In the genomic region with DNA sequence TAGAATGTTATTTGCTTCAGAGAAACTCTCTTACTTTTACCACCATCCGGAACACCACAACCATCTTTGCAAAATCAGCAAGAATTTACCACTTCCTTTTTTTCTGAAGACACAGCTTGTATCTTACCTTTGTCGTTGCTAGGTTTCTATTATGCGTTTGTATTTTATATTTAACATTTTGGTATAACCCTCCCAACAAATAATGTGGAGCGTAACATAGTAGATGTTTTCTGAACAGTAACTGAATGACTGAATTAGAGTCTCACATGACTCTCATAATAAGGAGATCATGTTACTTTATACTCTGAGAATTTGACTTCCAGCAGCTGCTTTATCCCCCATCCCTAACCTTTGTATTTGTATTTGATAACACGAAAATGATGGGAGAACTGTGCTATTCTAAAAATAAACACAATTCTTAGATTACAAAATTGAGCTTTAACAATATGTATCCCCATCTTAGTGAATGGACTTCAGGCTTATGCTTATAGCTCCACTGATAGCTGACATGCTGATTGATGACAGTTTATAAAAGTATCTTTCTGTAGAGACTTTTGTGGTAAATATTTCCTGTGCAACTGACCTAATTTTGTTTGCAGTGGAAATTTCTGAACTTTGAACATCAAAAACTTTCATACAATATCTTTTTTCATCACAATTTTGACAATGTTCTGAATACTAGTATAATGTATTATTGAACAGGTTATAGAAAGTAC, we compare ENCODE assay signal across 9 cellular contexts. TPM values are rescaled to one million over a fixed set of nuclear protein-coding genes. Genes with fewer than 3 reads are reported as not detected.
DNase-seq lines count a peak whose midpoint lies in the region; ATAC-seq and TF ChIP-seq lines count a peak whose summit lies in the region.
"Had no signal": no experiment of that assay in that cellular context is flagged by ENCODE, and none has a peak within 500 bp of the region (broad histone marks: within the 10 kb centered on the region; RNA-seq: fewer than 3 reads in every experiment).

No MANE protein-coding gene starts in this region.

- CTCF ChIA-PET in activated CD8-positive, alpha-beta memory T cell treated with anti-CD3 and anti-CD28 coated beads, Interleukin-2, amount 10 ng/mL, durations not matched to agents 7 days and 5 days (lab: Charles Lee) = interaction anchor here (1.1 to 2.2 kb wide), 7 partner anchors 17 to 284 kb away, joined by 3 to 7 read pairs (median 5); no protein-coding TSS in a partner anchor

- intact Hi-C loops in activated T-helper 1 cell treated with anti-CD3 and anti-CD28 coated beads, Interleukin-12 subunit alpha, Interleukin-12 subunit beta, Interleukin-2, Interleukin-4 antibody, amounts not matched to agents 30 ng/mL and 10 ng/mL and 1 ng/mL, durations not matched to agents 14 hours and 24 hours and 36 hours (cut with micrococcal nuclease) = no loop called here

- H3K27me3 Mint-ChIP-seq in activated CD8-positive, alpha-beta memory T cell treated with anti-CD3 and anti-CD28 coated beads, Interleukin-2, amount 10 ng/mL, durations not matched to agents 7 days and 5 days = no peaks in the 10 kb centered on the region
- peaks cover 2% of the 10 kb centered on the region for H3K27me3 Mint-ChIP-seq in activated T-helper 1 cell treated with anti-CD3 and anti-CD28 coated beads, Interleukin-12 subunit alpha, Interleukin-12 subunit beta, Interleukin-2, Interleukin-4 antibody, amounts not matched to agents 30 ng/mL and 10 ng/mL and 1 ng/mL, durations not matched to agents 14 hours and 24 hours and 36 hours (ENCODE audit: insufficient read depth)
- H3K27me3 Mint-ChIP-seq in stimulated activated naive B cell treated with anti-CD40 and anti-IgM and Interleukin-4, amounts not matched to agents 10 μg/mL and 1 μg/mL and 100 μg/mL, for 72 hours = no peaks in the 10 kb centered on the region
- H3K27me3 Mint-ChIP-seq in endothelial cell (ENCODE audit: unreplicated experiment) = no peaks in the 10 kb centered on the region

- H3K27ac Mint-ChIP-seq in activated CD8-positive, alpha-beta memory T cell treated with anti-CD3 and anti-CD28 coated beads, Interleukin-2, amount 10 ng/mL, durations not matched to agents 7 days and 5 days = peak overlapping the region; percentile 95
- H3K27ac Mint-ChIP-seq in activated T-helper 1 cell treated with anti-CD3 and anti-CD28 coated beads, Interleukin-12 subunit alpha, Interleukin-12 subunit beta, Interleukin-2, Interleukin-4 antibody, amounts not matched to agents 30 ng/mL and 10 ng/mL and 1 ng/mL, durations not matched to agents 14 hours and 24 hours and 36 hours = peak overlapping the region; percentile 87
- H3K27ac Mint-ChIP-seq in stimulated activated naive B cell treated with anti-CD40 and anti-IgM and Interleukin-4, amounts not matched to agents 10 μg/mL and 1 μg/mL and 100 μg/mL, for 72 hours = no peak overlapping the region
- no peak overlapping the region for H3K27ac Mint-ChIP-seq in endothelial cell (ENCODE audit: unreplicated experiment)

- H3K4me1 Mint-ChIP-seq in activated CD8-positive, alpha-beta memory T cell treated with anti-CD3 and anti-CD28 coated beads, Interleukin-2, amount 10 ng/mL, durations not matched to agents 7 days and 5 days = peaks cover 55% of the 10 kb centered on the region
- H3K4me1 Mint-ChIP-seq in activated T-helper 1 cell treated with anti-CD3 and anti-CD28 coated beads, Interleukin-12 subunit alpha, Interleukin-12 subunit beta, Interleukin-2, Interleukin-4 antibody, amounts not matched to agents 30 ng/mL and 10 ng/mL and 1 ng/mL, durations not matched to agents 14 hours and 24 hours and 36 hours (ENCODE audit: low read depth) = peaks cover 62% of the 10 kb centered on the region
- H3K4me1 Mint-ChIP-seq in stimulated activated naive B cell treated with anti-CD40 and anti-IgM and Interleukin-4, amounts not matched to agents 10 μg/mL and 1 μg/mL and 100 μg/mL, for 72 hours = peaks cover 25 to 64% of the 10 kb centered on the region in 2 donors
- H3K4me1 Mint-ChIP-seq in endothelial cell (ENCODE audit: unreplicated experiment) = no peaks in the 10 kb centered on the region

- ATAC-seq in activated CD8-positive, alpha-beta memory T cell treated with anti-CD3 and anti-CD28 coated beads, Interleukin-2, amount 10 ng/mL, durations not matched to agents 7 days and 5 days = peak; percentile 86
- ATAC-seq in stimulated activated naive B cell treated with anti-CD40 and anti-IgM and Interleukin-4, amounts not matched to agents 10 μg/mL and 1 μg/mL and 100 μg/mL, for 72 hours (replicated peaks) = peak; percentile 80 to 82

- peaks cover 5% of the 10 kb centered on the region for H3K9me3 Mint-ChIP-seq in activated CD8-positive, alpha-beta memory T cell treated with anti-CD3 and anti-CD28 coated beads, Interleukin-2, amount 10 ng/mL, durations not matched to agents 7 days and 5 days (ENCODE audit: low read depth)
- H3K9me3 Mint-ChIP-seq in activated T-helper 1 cell treated with anti-CD3 and anti-CD28 coated beads, Interleukin-12 subunit alpha, Interleukin-12 subunit beta, Interleukin-2, Interleukin-4 antibody, amounts not matched to agents 30 ng/mL and 10 ng/mL and 1 ng/mL, durations not matched to agents 14 hours and 24 hours and 36 hours = peaks cover 27% of the 10 kb centered on the region
- H3K9me3 Mint-ChIP-seq in stimulated activated naive B cell treated with anti-CD40 and anti-IgM and Interleukin-4, amounts not matched to agents 10 μg/mL and 1 μg/mL and 100 μg/mL, for 72 hours = peaks cover 4 to 8% of the 10 kb centered on the region in 2 donors
- no peaks in the 10 kb centered on the region for H3K9me3 Mint-ChIP-seq in endothelial cell (ENCODE audit: unreplicated experiment)

- peak overlapping the region; percentile 49 for H3K4me3 Mint-ChIP-seq in activated CD8-positive, alpha-beta memory T cell treated with anti-CD3 and anti-CD28 coated beads, Interleukin-2, amount 10 ng/mL, durations not matched to agents 7 days and 5 days
- H3K4me3 Mint-ChIP-seq in activated T-helper 1 cell treated with anti-CD3 and anti-CD28 coated beads, Interleukin-12 subunit alpha, Interleukin-12 subunit beta, Interleukin-2, Interleukin-4 antibody, amounts not matched to agents 30 ng/mL and 10 ng/mL and 1 ng/mL, durations not matched to agents 14 hours and 24 hours and 36 hours = peak overlapping the region; percentile 65
- no peak overlapping the region for H3K4me3 Mint-ChIP-seq in stimulated activated naive B cell treated with anti-CD40 and anti-IgM and Interleukin-4, amounts not matched to agents 10 μg/mL and 1 μg/mL and 100 μg/mL, for 72 hours
- H3K4me3 Mint-ChIP-seq in endothelial cell (ENCODE audit: unreplicated experiment) = no peak overlapping the region

- in situ Hi-C loops in G401 (cut with HindIII; ENCODE audit: low sequenced_read_pairs) = no loop called here

- H3K9me3 ChIP-seq in KOPT-K1 (ENCODE audit: insufficient read depth, low read length, poor library complexity, severe bottlenecking) = peaks cover 4% of the 10 kb centered on the region
- H3K9me3 ChIP-seq: neutrophil had no signal

- TF ChIP-seq CTCF in endothelial cell (IDR thresholded peaks at IDR 0.05; ENCODE audit: unreplicated experiment) = no peak

- DNase-seq in activated CD8-positive, alpha-beta memory T cell treated with anti-CD3 and anti-CD28 coated beads, Interleukin-2, amount 10 ng/mL, durations not matched to agents 7 days and 5 days = no peak
- no peak for DNase-seq in activated CD8-positive, alpha-beta memory T cell treated with anti-CD3 and anti-CD28 coated beads, Interleukin-2, amount 50 U/mL, for 48 hours
- DNase-seq in activated T-helper 1 cell treated with anti-CD3 and anti-CD28 coated beads, Interleukin-12 subunit alpha, Interleukin-12 subunit beta, Interleukin-2, Interleukin-4 antibody, amounts not matched to agents 30 ng/mL and 10 ng/mL and 1 ng/mL, durations not matched to agents 14 hours and 24 hours and 36 hours (ENCODE audit: low spot score) = no peak
- no peak for DNase-seq in stimulated activated naive B cell treated with anti-CD40 and anti-IgM and Interleukin-4, amounts not matched to agents 10 μg/mL and 1 μg/mL and 100 μg/mL, for 72 hours
- DNase-seq in SKM-1 (lab: John Stamatoyannopoulos, UW; ENCODE audit: unreplicated experiment) (no peak), G401 (ENCODE audit: low spot score) (no peak), endothelial cell (ENCODE audit: low spot score) (no peak)

- H3K36me3 ChIP-seq in KOPT-K1 (ENCODE audit: insufficient read depth, low read length) = no peaks in the 10 kb centered on the region
- H3K36me3 ChIP-seq: neutrophil had no signal

- peak overlapping the region; percentile 78 for H3K27ac ChIP-seq in KOPT-K1 (ENCODE audit: low read depth, low read length, poor library complexity, severe bottlenecking)
- H3K27ac ChIP-seq: neutrophil had no signal

- peaks cover 50% of the 10 kb centered on the region for H3K36me3 Mint-ChIP-seq in activated CD8-positive, alpha-beta memory T cell treated with anti-CD3 and anti-CD28 coated beads, Interleukin-2, amount 10 ng/mL, durations not matched to agents 7 days and 5 days
- peaks cover 10% of the 10 kb centered on the region for H3K36me3 Mint-ChIP-seq in activated T-helper 1 cell treated with anti-CD3 and anti-CD28 coated beads, Interleukin-12 subunit alpha, Interleukin-12 subunit beta, Interleukin-2, Interleukin-4 antibody, amounts not matched to agents 30 ng/mL and 10 ng/mL and 1 ng/mL, durations not matched to agents 14 hours and 24 hours and 36 hours (ENCODE audit: low read depth)
- H3K36me3 Mint-ChIP-seq in stimulated activated naive B cell treated with anti-CD40 and anti-IgM and Interleukin-4, amounts not matched to agents 10 μg/mL and 1 μg/mL and 100 μg/mL, for 72 hours = peaks cover 7 to 15% of the 10 kb centered on the region in 2 donors
- H3K36me3 Mint-ChIP-seq in endothelial cell (ENCODE audit: low read depth, unreplicated experiment) = no peaks in the 10 kb centered on the region

RNA-seq across cellular contexts. Expression of gene KLRB1, which starts 7.9 kb away (rescaled TPM):
- total RNA-seq in activated CD8-positive, alpha-beta memory T cell treated with anti-CD3 and anti-CD28 coated beads, Interleukin-2, amount 10 ng/mL, durations not matched to agents 7 days and 5 days = 10 to 100 TPM; 13.0 to 30.2 TPM
- 0.15 TPM in 1 of 2 replicates, not detected in the other for total RNA-seq in activated T-helper 1 cell treated with anti-CD3 and anti-CD28 coated beads, Interleukin-12 subunit alpha, Interleukin-12 subunit beta, Interleukin-2, Interleukin-4 antibody, amounts not matched to agents 30 ng/mL and 10 ng/mL and 1 ng/mL, durations not matched to agents 14 hours and 24 hours and 36 hours
- not detected in 2 replicates for total RNA-seq in G401 (2014; rRNA removed; shearing (Covaris generic))
- not detected for total RNA-seq in endothelial cell (ENCODE audit: unreplicated experiment)

RNA-seq across cellular contexts. Expression of gene CLEC2D, which starts 53.9 kb away (rescaled TPM):
- total RNA-seq in activated CD8-positive, alpha-beta memory T cell treated with anti-CD3 and anti-CD28 coated beads, Interleukin-2, amount 10 ng/mL, durations not matched to agents 7 days and 5 days = 100 to 1,000 TPM; 355 to 385 TPM
- 371 and 395 TPM in 2 replicates for total RNA-seq in activated T-helper 1 cell treated with anti-CD3 and anti-CD28 coated beads, Interleukin-12 subunit alpha, Interleukin-12 subunit beta, Interleukin-2, Interleukin-4 antibody, amounts not matched to agents 30 ng/mL and 10 ng/mL and 1 ng/mL, durations not matched to agents 14 hours and 24 hours and 36 hours
- 0.20 and 4.3 TPM in 2 replicates for total RNA-seq in G401 (2014; rRNA removed; shearing (Covaris generic))
- 18.9 TPM for total RNA-seq in endothelial cell (ENCODE audit: unreplicated experiment)

Comparison
In these comparisons a context has a peak if more than half of its experiments do, and no peak if none do; other contexts are left out.
1. H3K27ac Mint-ChIP-seq: peak in activated CD8-positive, alpha-beta memory T cell treated with anti-CD3 and anti-CD28 coated beads, Interleukin-2, amount 10 ng/mL, durations not matched to agents 7 days and 5 days (single experiment) and activated T-helper 1 cell treated with anti-CD3 and anti-CD28 coated beads, Interleukin-12 subunit alpha, Interleukin-12 subunit beta, Interleukin-2, Interleukin-4 antibody, amounts not matched to agents 30 ng/mL and 10 ng/mL and 1 ng/mL, durations not matched to agents 14 hours and 24 hours and 36 hours (single experiment); none in stimulated activated naive B cell treated with anti-CD40 and anti-IgM and Interleukin-4, amounts not matched to agents 10 μg/mL and 1 μg/mL and 100 μg/mL, for 72 hours (single experiment) and endothelial cell (single experiment).
2. H3K4me3 Mint-ChIP-seq: peak in activated CD8-positive, alpha-beta memory T cell treated with anti-CD3 and anti-CD28 coated beads, Interleukin-2, amount 10 ng/mL, durations not matched to agents 7 days and 5 days (single experiment) and activated T-helper 1 cell treated with anti-CD3 and anti-CD28 coated beads, Interleukin-12 subunit alpha, Interleukin-12 subunit beta, Interleukin-2, Interleukin-4 antibody, amounts not matched to agents 30 ng/mL and 10 ng/mL and 1 ng/mL, durations not matched to agents 14 hours and 24 hours and 36 hours (single experiment); none in stimulated activated naive B cell treated with anti-CD40 and anti-IgM and Interleukin-4, amounts not matched to agents 10 μg/mL and 1 μg/mL and 100 μg/mL, for 72 hours (0 of 2) and endothelial cell (single experiment).
3. RNA of gene KLRB1, which starts 7.9 kb away (total RNA-seq): 13.0 to 30.2 TPM in activated CD8-positive, alpha-beta memory T cell treated with anti-CD3 and anti-CD28 coated beads, Interleukin-2, amount 10 ng/mL, durations not matched to agents 7 days and 5 days; 0.15 TPM in activated T-helper 1 cell treated with anti-CD3 and anti-CD28 coated beads, Interleukin-12 subunit alpha, Interleukin-12 subunit beta, Interleukin-2, Interleukin-4 antibody, amounts not matched to agents 30 ng/mL and 10 ng/mL and 1 ng/mL, durations not matched to agents 14 hours and 24 hours and 36 hours, not detected in G401 and not detected in endothelial cell (single experiment); every median in the first group is over 10 times any median in the second.
4. RNA of gene CLEC2D, which starts 53.9 kb away (total RNA-seq): 355 to 385 TPM in activated CD8-positive, alpha-beta memory T cell treated with anti-CD3 and anti-CD28 coated beads, Interleukin-2, amount 10 ng/mL, durations not matched to agents 7 days and 5 days and 371 to 395 TPM in activated T-helper 1 cell treated with anti-CD3 and anti-CD28 coated beads, Interleukin-12 subunit alpha, Interleukin-12 subunit beta, Interleukin-2, Interleukin-4 antibody, amounts not matched to agents 30 ng/mL and 10 ng/mL and 1 ng/mL, durations not matched to agents 14 hours and 24 hours and 36 hours; 18.9 TPM in endothelial cell (single experiment) and 0.20 to 4.3 TPM in G401; every median in the first group is over 10 times any median in the second.